Comparison of ENCODE assay signal across 28 cellular contexts in genomic region chr11:128894296-128894681, GRCh38. TPM values are rescaled to one million over a fixed set of nuclear protein-coding genes. Genes with fewer than 3 reads are reported as not detected.
DNase-seq lines count a peak whose midpoint lies in the region; ATAC-seq, FAIRE-seq and TF ChIP-seq lines count a peak whose summit lies in the region.
"Had no signal": no experiment of that assay in that cellular context is flagged by ENCODE, and none has a peak within 500 bp of the region (broad histone marks: within the 10 kb centered on the region; RNA-seq: fewer than 3 reads in every experiment).

No MANE protein-coding gene starts in this region.

- no TSS peak for BruUV-seq in HepG2 (replicated peaks; lab: Mats Ljungman, UMichigan)

- WGBS in HepG2 (ENCODE audit: low lambda C conversion rate): 10% methylated on average over 3 of the region's 3 CpGs
- 39% methylated on average over 3 of the region's 3 CpGs for WGBS in right lobe of liver (ENCODE audit: insufficient coverage, low coverage, low lambda C conversion rate, missing lambda C conversion rate)
- WGBS in body of pancreas, 2 donors: 10 to 11% methylated on average over 3 of the region's 3 CpGs
- WGBS in thyroid gland, 2 donors: 42 to 51% methylated on average over 3 of the region's 3 CpGs
- 86 to 88% methylated on average over 3 of the region's 3 CpGs for WGBS in GM23248 (ENCODE audit: low coverage in 1 of 2, low lambda C conversion rate in 2 of 2, missing lambda C conversion rate in 2 of 2), 2 experiments

- no peak overlapping the region for H2AFZ ChIP-seq in HepG2 (ENCODE audit: low read length)
- no peak overlapping the region for H2AFZ ChIP-seq in GM23248

- H3K27ac ChIP-seq in HepG2 (ENCODE audit: extremely low read length, insufficient read depth, low read length) (no peak overlapping the region), right lobe of liver (peak overlapping the region in 1 of 3 donors; percentile 7), body of pancreas (peak overlapping the region; percentile 76 to 87 (median 82)), thyroid gland (peak overlapping the region; percentile 25 to 58 (median 58)), GM23248 (no peak overlapping the region)
- H3K27ac ChIP-seq: dorsolateral prefrontal cortex had no signal

- TF ChIP-seq EP300 in HepG2 (IDR thresholded peaks at IDR 0.05; ENCODE audit: low read depth in 2 of 2, low read length in 2 of 2) (no peak), HepG2 (CRISPR knock-in tag; IDR thresholded peaks at IDR 0.05; ENCODE audit: borderline replicate concordance) (no peak)

- TF ChIP-seq POLR2A in HepG2 (IDR thresholded peaks at IDR 0.05; ENCODE audit: insufficient read depth in 1 of 2, low read depth in 2 of 2, low read length in 2 of 2) (no peak), right lobe of liver (IDR thresholded peaks at IDR 0.05) (no peak), body of pancreas (IDR thresholded peaks at IDR 0.05) (no peak), thyroid gland (IDR thresholded peaks at IDR 0.05) (no peak)

- DNase-seq in HepG2 (ENCODE audit: low spot score) (no peak), right lobe of liver (no peak), body of pancreas (no peak), thyroid gland (no peak), GM23248 (no peak)
- DNase-seq: activated naive CD8-positive, alpha-beta T cell treated with anti-CD3 and anti-CD28 coated beads, Interleukin-2, amount 10 ng/mL, durations not matched to agents 7 days and 5 days; activated T-cell treated with anti-CD3 and anti-CD28 coated beads for 4 hours; BE2C; natural killer cell; NCI-H1048; NCI-H1694 treated with DMSO at 0.1 percent for 48 hours; NCI-H2171; NCI-H524; PC-3; stimulated activated CD4-positive, alpha-beta T cell treated with anti-CD3 and anti-CD28 coated beads, Interleukin-12 subunit alpha, Interleukin-12 subunit beta, amount 100 ng/mL, for 4 hours; stimulated activated CD4-positive, alpha-beta T cell treated with anti-CD3 and anti-CD28 coated beads, Interleukin-4, amount 100 ng/mL, for 1 hour had no signal

- H3K79me2 ChIP-seq in HepG2 (ENCODE audit: insufficient read depth, low read length): no peaks in the 10 kb centered on the region
- H3K79me2 ChIP-seq in GM23248 (ENCODE audit: insufficient read depth): no peaks in the 10 kb centered on the region

- H3K9ac ChIP-seq in HepG2 (ENCODE audit: insufficient read depth, low read depth, low read length) (no peak overlapping the region), GM23248 (no peak overlapping the region)

- no peaks in the 10 kb centered on the region for H3K36me3 ChIP-seq in HepG2 (replicated peaks in 1 of 2; ENCODE audit: control insufficient read depth in 1 of 2, insufficient read depth in 2 of 2, low read length in 2 of 2)
- no peaks in the 10 kb centered on the region for H3K36me3 ChIP-seq in right lobe of liver
- H3K36me3 ChIP-seq in body of pancreas (replicated peaks in 1 of 2; ENCODE audit: insufficient read depth in 1 of 2, low read depth in 2 of 2): no peaks in the 10 kb centered on the region
- no peaks in the 10 kb centered on the region for H3K36me3 ChIP-seq in thyroid gland
- H3K36me3 ChIP-seq in GM23248 (ENCODE audit: low read depth): no peaks in the 10 kb centered on the region
- H3K36me3 ChIP-seq: BE2C, left lung had no signal

- in situ Hi-C loops in HepG2 (cut with HindIII; ENCODE audit: extremely low pct_ligation_motif_present, low pct_unique_long_range_greater_than_20kb): loop anchor here (25.0 kb wide), 1 partner anchor 793 kb away; no protein-coding TSS in a partner anchor
- in situ Hi-C loops in GM23248 (cut with MboI): no loop called here

- 0 out of 2 replicates have a peak overlapping the region, but pooled peaks have one; percentile 58 for H3K4me2 ChIP-seq in HepG2 (ENCODE audit: low read depth, low read length)
- H3K4me2 ChIP-seq in GM23248 (ENCODE audit: unreplicated experiment): no peak overlapping the region

- H3K4me1 ChIP-seq in HepG2 (ENCODE audit: insufficient read depth, low read length) (peaks cover 24% of the 10 kb centered on the region), right lobe of liver (peaks cover 0 to 48% (median 24%) of the 10 kb centered on the region in 4 donors), body of pancreas (peaks cover 92% of the 10 kb centered on the region), thyroid gland (peaks cover 16 to 35% of the 10 kb centered on the region in 2 donors), GM23248 (ENCODE audit: insufficient read depth) (peaks cover 12% of the 10 kb centered on the region; the same call in 1 of the 2 replicates)
- H3K4me1 ChIP-seq: BE2C had no signal

- TF ChIP-seq CTCF in HepG2 (CRISPR knock-in tag; IDR thresholded peaks at IDR 0.05): no peak
- no peak for TF ChIP-seq CTCF in right lobe of liver (IDR thresholded peaks at IDR 0.05)
- no peak for TF ChIP-seq CTCF in body of pancreas (IDR thresholded peaks at IDR 0.05)
- TF ChIP-seq CTCF in thyroid gland (IDR thresholded peaks at IDR 0.05): no peak

- intact Hi-C loops in HepG2 (cut with micrococcal nuclease; ENCODE audit: unreplicated experiment): no loop called here
- intact Hi-C loops in right lobe of liver (cut with DNase I): no loop called here
- intact Hi-C loops in body of pancreas (cut with DNase I): no loop called here
- intact Hi-C loops in thyroid gland (cut with DNase I): no loop called here

- POLR2A ChIA-PET in HepG2 (lab: Yijun Ruan, JAX): no interaction called here

- no peak overlapping the region for H3K4me3 ChIP-seq in HepG2 (replicated peaks in 1 of 3; ENCODE audit: insufficient read depth in 1 of 3, low read depth in 2 of 3, low read length in 3 of 3)
- H3K4me3 ChIP-seq in right lobe of liver: no peak overlapping the region
- H3K4me3 ChIP-seq in body of pancreas: no peak overlapping the region
- H3K4me3 ChIP-seq in thyroid gland (replicated peaks in 1 of 3): no peak overlapping the region
- H3K4me3 ChIP-seq in GM23248: no peak overlapping the region
- H3K4me3 ChIP-seq: left lung had no signal

- H3K9me3 ChIP-seq in HepG2 (ENCODE audit: low read length) (no peaks in the 10 kb centered on the region), right lobe of liver (no peaks in the 10 kb centered on the region), body of pancreas (no peaks in the 10 kb centered on the region), thyroid gland (no peaks in the 10 kb centered on the region), GM23248 (ENCODE audit: low read depth) (no peaks in the 10 kb centered on the region)
- H3K9me3 ChIP-seq: BE2C, left lung had no signal

- 0 out of 2 replicates have a peak, but pooled peaks cover 12% of the 10 kb centered on the region for H3F3A ChIP-seq in GM23248 (ENCODE audit: insufficient read depth)

- no peaks in the 10 kb centered on the region for H4K20me1 ChIP-seq in HepG2 (ENCODE audit: insufficient read depth, low read length)
- no peaks in the 10 kb centered on the region for H4K20me1 ChIP-seq in GM23248 (ENCODE audit: insufficient read depth)

- no peak for ATAC-seq in HepG2
- no peak for ATAC-seq in right lobe of liver
- ATAC-seq in HG02943 (IDR thresholded peaks at IDR 0.05; ENCODE audit: low read depth, unreplicated experiment): peak; percentile 9
- no peak for ATAC-seq in body of pancreas
- no peak for ATAC-seq in GM18861 (IDR thresholded peaks at IDR 0.05; ENCODE audit: unreplicated experiment)
- no peak for ATAC-seq in GM19035 (IDR thresholded peaks at IDR 0.05; ENCODE audit: unreplicated experiment)
- ATAC-seq: natural killer cell, PC-3 had no signal

- TF ChIP-seq RAD21 in HepG2 (CRISPR knock-in tag; IDR thresholded peaks at IDR 0.05): no peak

- no peaks in the 10 kb centered on the region for H3K9me2 ChIP-seq in GM23248 (ENCODE audit: insufficient read depth)

- CTCF ChIA-PET in HepG2 (lab: Yijun Ruan, JAX; ENCODE audit: low intra/inter-chr PET ratio, low total read pairs): no interaction called here

- FAIRE-seq in HepG2 (lab: Jason Lieb, UNC): no peak
- FAIRE-seq: H54 had no signal

- H3K27me3 ChIP-seq in HepG2 (ENCODE audit: control insufficient read depth in 1 of 2, insufficient read depth in 2 of 2, low read length in 2 of 2) (peaks cover 8 to 44% of the 10 kb centered on the region in 2 experiments), right lobe of liver (no peaks in the 10 kb centered on the region), body of pancreas (no peaks in the 10 kb centered on the region), thyroid gland (no peaks in the 10 kb centered on the region), GM23248 (replicated peaks; ENCODE audit: insufficient read depth) (no peaks in the 10 kb centered on the region; the same call in 1 of the 2 replicates)

RNA-seq across cellular contexts. Expression of gene KCNJ5, which starts 3.1 kb away (rescaled TPM):
- total RNA-seq in HepG2 (2016; rRNA removed; fragmentation: Illumina TruSeq; extraction: Trizol): not detected in 2 replicates
- total RNA-seq in HepG2 (2016; cell fraction: cytosol; rRNA removed; fragmentation: Illumina TruSeq; extraction: Trizol; ENCODE audit: low read depth): not detected in 2 replicates
- not detected in 2 replicates for total RNA-seq in HepG2 (2016; cell fraction: insoluble cytoplasmic fraction; rRNA removed; fragmentation: Illumina TruSeq; extraction: Trizol)
- not detected in 2 replicates for total RNA-seq in HepG2 (2016; cell fraction: membrane; rRNA removed; fragmentation: Illumina TruSeq; extraction: Trizol)
- total RNA-seq in HepG2 (2016; cell fraction: nucleus; rRNA removed; fragmentation: Illumina TruSeq; extraction: Trizol): not detected in 2 replicates
- not detected in 2 replicates for polyA plus RNA-seq in HepG2 (2011; rRNA removed)
- not detected in 2 replicates for polyA plus RNA-seq in HepG2 (2011; cell fraction: cytosol; rRNA removed)
- not detected in 2 replicates for polyA plus RNA-seq in HepG2 (2011; cell fraction: nucleus; rRNA removed)
- not detected in 2 replicates for polyA plus RNA-seq in HepG2 (2012)
- not detected in 2 replicates for polyA plus RNA-seq in HepG2 (2016; cell fraction: cytosol; fragmentation: Illumina TruSeq; extraction: Trizol; ENCODE audit: low read depth)
- polyA plus RNA-seq in HepG2 (2016; cell fraction: insoluble cytoplasmic fraction; fragmentation: Illumina TruSeq; extraction: Trizol; ENCODE audit: low read depth): not detected in 2 replicates
- polyA plus RNA-seq in HepG2 (2016; cell fraction: membrane; fragmentation: Illumina TruSeq; extraction: Trizol; ENCODE audit: low read depth): not detected in 2 replicates
- not detected in 2 replicates for polyA plus RNA-seq in HepG2 (2016; cell fraction: nucleus; fragmentation: Illumina TruSeq; extraction: Trizol; ENCODE audit: insufficient read depth, low read depth)
- polyA minus RNA-seq in HepG2 (2011; rRNA and poly(A)+ RNA removed; ENCODE audit: low replicate concordance): not detected in 2 replicates
- polyA minus RNA-seq in HepG2 (2011; cell fraction: cytosol; rRNA and poly(A)+ RNA removed): not detected in 2 replicates
- polyA minus RNA-seq in HepG2 (2011; cell fraction: nucleus; rRNA and poly(A)+ RNA removed): not detected in 2 replicates
- total RNA-seq in right lobe of liver: under 1 TPM; 0.05 to 0.80 (median 0.11) TPM
- 10 to 100 TPM in 1 of 2 donors, 1 to 10 TPM in 1; 6.3 to 13.7 TPM for total RNA-seq in body of pancreas
- 1 to 10 TPM in 2 of 4 donors, under 1 TPM in 2; 0.40 to 2.7 (median 1.2) TPM for total RNA-seq in thyroid gland
- total RNA-seq in GM23248 (2014; rRNA removed; shearing (Covaris generic)): under 0.01 TPM in 1 of 2 replicates, not detected in the other
- not detected in 2 replicates for polyA plus RNA-seq in GM23248 (2016; fragmentation: Nextera tagmentation; extraction: Ambion mirVana)
- total RNA-seq: osteocyte; PC-3; T-helper 2 cell treated with Interferon-gamma antibody and Interleukin-4, amounts not matched to agents 100 ng/mL and 5 ng/mL, for 36 hours had no signal

RNA-seq across cellular contexts. Expression of gene KCNJ1, which starts 27.2 kb away (rescaled TPM):
- total RNA-seq in HepG2 (2016; rRNA removed; fragmentation: Illumina TruSeq; extraction: Trizol): not detected in 2 replicates
- total RNA-seq in HepG2 (2016; cell fraction: cytosol; rRNA removed; fragmentation: Illumina TruSeq; extraction: Trizol; ENCODE audit: low read depth): not detected in 2 replicates
- total RNA-seq in HepG2 (2016; cell fraction: insoluble cytoplasmic fraction; rRNA removed; fragmentation: Illumina TruSeq; extraction: Trizol): not detected in 2 replicates
- total RNA-seq in HepG2 (2016; cell fraction: membrane; rRNA removed; fragmentation: Illumina TruSeq; extraction: Trizol): not detected in 2 replicates
- total RNA-seq in HepG2 (2016; cell fraction: nucleus; rRNA removed; fragmentation: Illumina TruSeq; extraction: Trizol): not detected in 2 replicates
- not detected in 2 replicates for polyA plus RNA-seq in HepG2 (2011; rRNA removed)
- polyA plus RNA-seq in HepG2 (2011; cell fraction: cytosol; rRNA removed): not detected in 2 replicates
- not detected in 2 replicates for polyA plus RNA-seq in HepG2 (2011; cell fraction: nucleus; rRNA removed)
- polyA plus RNA-seq in HepG2 (2012): not detected in 2 replicates
- not detected in 2 replicates for polyA plus RNA-seq in HepG2 (2016; cell fraction: cytosol; fragmentation: Illumina TruSeq; extraction: Trizol; ENCODE audit: low read depth)
- polyA plus RNA-seq in HepG2 (2016; cell fraction: insoluble cytoplasmic fraction; fragmentation: Illumina TruSeq; extraction: Trizol; ENCODE audit: low read depth): not detected in 2 replicates
- polyA plus RNA-seq in HepG2 (2016; cell fraction: membrane; fragmentation: Illumina TruSeq; extraction: Trizol; ENCODE audit: low read depth): not detected in 2 replicates
- polyA plus RNA-seq in HepG2 (2016; cell fraction: nucleus; fragmentation: Illumina TruSeq; extraction: Trizol; ENCODE audit: insufficient read depth, low read depth): not detected in 2 replicates
- not detected in 2 replicates for polyA minus RNA-seq in HepG2 (2011; rRNA and poly(A)+ RNA removed; ENCODE audit: low replicate concordance)
- not detected in 2 replicates for polyA minus RNA-seq in HepG2 (2011; cell fraction: cytosol; rRNA and poly(A)+ RNA removed)
- not detected in 2 replicates for polyA minus RNA-seq in HepG2 (2011; cell fraction: nucleus; rRNA and poly(A)+ RNA removed)
- not detected for total RNA-seq in right lobe of liver
- total RNA-seq in body of pancreas: not detected
- under 1 TPM in 2 of 4 donors, not detected in 2; 0.11 to 0.81 TPM for total RNA-seq in thyroid gland
- total RNA-seq in GM23248 (2014; rRNA removed; shearing (Covaris generic)): not detected in 2 replicates
- polyA plus RNA-seq in GM23248 (2016; fragmentation: Nextera tagmentation; extraction: Ambion mirVana): not detected in 2 replicates
- total RNA-seq: cerebellum; fibroblast of lung; left lung; natural killer cell; osteocyte; PC-3; T-helper 2 cell treated with Interferon-gamma antibody and Interleukin-4, amounts not matched to agents 100 ng/mL and 5 ng/mL, for 36 hours; ureter had no signal
- polyA plus RNA-seq: fibroblast of lung had no signal

RNA-seq across cellular contexts. Expression of gene TP53AIP1, which starts 48.4 kb away (rescaled TPM):
- total RNA-seq in HepG2 (2016; rRNA removed; fragmentation: Illumina TruSeq; extraction: Trizol) (0.11 TPM in 1 of 2 replicates, not detected in the other), right lobe of liver (under 1 TPM in 1 of 6 experiments, not detected in 5; 0.22 TPM), body of pancreas (not detected), thyroid gland (not detected)
- total RNA-seq in HepG2 (2016; cell fraction: cytosol; rRNA removed; fragmentation: Illumina TruSeq; extraction: Trizol; ENCODE audit: low read depth): not detected in 2 replicates
- total RNA-seq in HepG2 (2016; cell fraction: insoluble cytoplasmic fraction; rRNA removed; fragmentation: Illumina TruSeq; extraction: Trizol): not detected in 2 replicates
- total RNA-seq in HepG2 (2016; cell fraction: membrane; rRNA removed; fragmentation: Illumina TruSeq; extraction: Trizol): not detected in 2 replicates
- not detected in 2 replicates for total RNA-seq in HepG2 (2016; cell fraction: nucleus; rRNA removed; fragmentation: Illumina TruSeq; extraction: Trizol)
- polyA plus RNA-seq in HepG2 (2011; rRNA removed) (0.03 TPM in 1 of 2 replicates, not detected in the other), GM23248 (2016; fragmentation: Nextera tagmentation; extraction: Ambion mirVana) (not detected in 2 replicates)
- 0.03 TPM in 1 of 2 replicates, not detected in the other for polyA plus RNA-seq in HepG2 (2011; cell fraction: cytosol; rRNA removed)
- polyA plus RNA-seq in HepG2 (2011; cell fraction: nucleus; rRNA removed): 0.19 and 0.28 TPM in 2 replicates
- 0.17 TPM in 1 of 2 replicates, not detected in the other for polyA plus RNA-seq in HepG2 (2012)
- polyA plus RNA-seq in HepG2 (2016; cell fraction: cytosol; fragmentation: Illumina TruSeq; extraction: Trizol; ENCODE audit: low read depth): not detected in 2 replicates
- polyA plus RNA-seq in HepG2 (2016; cell fraction: insoluble cytoplasmic fraction; fragmentation: Illumina TruSeq; extraction: Trizol; ENCODE audit: low read depth): not detected in 2 replicates
- polyA plus RNA-seq in HepG2 (2016; cell fraction: membrane; fragmentation: Illumina TruSeq; extraction: Trizol; ENCODE audit: low read depth): not detected in 2 replicates
- 0.26 and 0.28 TPM in 2 replicates for polyA plus RNA-seq in HepG2 (2016; cell fraction: nucleus; fragmentation: Illumina TruSeq; extraction: Trizol; ENCODE audit: insufficient read depth, low read depth)
- not detected in 2 replicates for polyA minus RNA-seq in HepG2 (2011; rRNA and poly(A)+ RNA removed; ENCODE audit: low replicate concordance)
- not detected in 2 replicates for polyA minus RNA-seq in HepG2 (2011; cell fraction: cytosol; rRNA and poly(A)+ RNA removed)
- polyA minus RNA-seq in HepG2 (2011; cell fraction: nucleus; rRNA and poly(A)+ RNA removed): 0.13 and 0.37 TPM in 2 replicates
- total RNA-seq in GM23248 (2014; rRNA removed; shearing (Covaris generic)): not detected in 2 replicates
- total RNA-seq: activated naive CD8-positive, alpha-beta T cell treated with anti-CD3 and anti-CD28 coated beads, Interleukin-2, amount 10 ng/mL, durations not matched to agents 7 days and 5 days; fibroblast of lung; mononuclear cell; natural killer cell; osteocyte; T-helper 2 cell treated with Interferon-gamma antibody and Interleukin-4, amounts not matched to agents 100 ng/mL and 5 ng/mL, for 36 hours had no signal
- polyA plus RNA-seq: fibroblast of lung had no signal

Comparison
In these comparisons a context has a peak if more than half of its experiments do, and no peak if none do; other contexts are left out.
1. H3K27ac ChIP-seq: peak in body of pancreas (4 of 4) and thyroid gland (3 of 3); none in HepG2 (single experiment) and GM23248 (single experiment).